In genomic region chr17:7043195-7043543, GRCh38 we compare ENCODE assay signal across 9 cellular contexts. TPM values are rescaled to one million over a fixed set of nuclear protein-coding genes. Genes with fewer than 3 reads are reported as not detected.
DNase-seq lines count a peak whose midpoint lies in the region; ATAC-seq and TF ChIP-seq lines count a peak whose summit lies in the region.
"Had no signal": no experiment of that assay in that cellular context is flagged by ENCODE, and none has a peak within 500 bp of the region (broad histone marks: within the 10 kb centered on the region; RNA-seq: fewer than 3 reads in every experiment).

No MANE protein-coding gene starts in this region.

- H3K9me3 Mint-ChIP-seq in nephron = no peaks in the 10 kb centered on the region

- BruUV-seq in Panc1 (replicated peaks; lab: Mats Ljungman, UMichigan) = no TSS peak

- H3K27ac Mint-ChIP-seq in nephron = no peak overlapping the region

- H3K27ac ChIP-seq in Panc1 (ENCODE audit: low read length) (no peak overlapping the region), esophagus squamous epithelium (peak overlapping the region; percentile 49 to 89 (median 70))
- H3K27ac ChIP-seq: KMS-11 had no signal

- peak overlapping the region; percentile 46 to 83 (median 70) for H3K4me3 Mint-ChIP-seq in nephron

- H3K36me3 Mint-ChIP-seq in nephron (ENCODE audit: low read depth) = no peaks in the 10 kb centered on the region

- peaks cover 72% of the 10 kb centered on the region for H3K27me3 Mint-ChIP-seq in nephron (ENCODE audit: low read depth)

- H3K4me1 ChIP-seq in Panc1 (ENCODE audit: control insufficient read depth, insufficient read depth, low read length) = peaks cover 12% of the 10 kb centered on the region
- peaks cover 30 to 77% (median 34%) of the 10 kb centered on the region in 3 donors for H3K4me1 ChIP-seq in esophagus squamous epithelium

- H3K4me3 ChIP-seq in AG09309 (ENCODE audit: control insufficient read depth, low read depth, low read length) (peak overlapping the region; percentile 50), Panc1 (ENCODE audit: low read depth in 2 of 2, low read length in 2 of 2) (peak overlapping the region; percentile 37 to 55), esophagus squamous epithelium (peak overlapping the region; percentile 26 to 70 (median 64))

- H3K36me3 ChIP-seq in Panc1 (ENCODE audit: control insufficient read depth, insufficient read depth, low read length) (no peaks in the 10 kb centered on the region), esophagus squamous epithelium (no peaks in the 10 kb centered on the region)

- CTCF ChIA-PET in Panc1 (lab: Charles Lee) = no interaction called here

- ATAC-seq in Panc1 (peak; percentile 56), HG03520 (IDR thresholded peaks at IDR 0.05; ENCODE audit: unreplicated experiment) (no peak), HG03108 (IDR thresholded peaks at IDR 0.05; ENCODE audit: unreplicated experiment) (no peak), GM21529 (IDR thresholded peaks at IDR 0.05; ENCODE audit: unreplicated experiment) (no peak)

- intact Hi-C loops in Panc1 (cut with micrococcal nuclease; ENCODE audit: unreplicated experiment) (loop anchor here (10.0 kb wide), 1 partner anchor 122 kb away; no protein-coding TSS in a partner anchor), esophagus squamous epithelium (cut with DNase I) (no loop called here)

- peaks cover 28% of the 10 kb centered on the region for H3K4me1 Mint-ChIP-seq in nephron

- no peak for TF ChIP-seq POLR2A in esophagus squamous epithelium (IDR thresholded peaks at IDR 0.05)

- H3K27me3 ChIP-seq in Panc1 (ENCODE audit: control insufficient read depth, insufficient read depth, low read length) (no peaks in the 10 kb centered on the region), esophagus squamous epithelium (peaks cover 0 to 34% (median 2%) of the 10 kb centered on the region in 4 donors)

- H3K9me3 ChIP-seq in Panc1 (ENCODE audit: control insufficient read depth, insufficient read depth, low read depth, low read length) (no peaks in the 10 kb centered on the region), esophagus squamous epithelium (no peaks in the 10 kb centered on the region)

- 12% methylated on average over 11 of the region's 25 CpGs; no CpG with 5 or more reads in 1 of the 2 donors for WGBS in esophagus squamous epithelium, 2 donors

- DNase-seq in AG09309 (ENCODE audit: low read depth) (no peak), Panc1 (ENCODE audit: low read depth, low spot score) (no peak), esophagus squamous epithelium (lab: John Stamatoyannopoulos, UW) (no peak)
- DNase-seq in stimulated activated CD4-positive, alpha-beta T cell treated with anti-CD3 and anti-CD28 coated beads, Interleukin-1b, Interleukin-23, amount 100 ng/mL, for 48 hours = no peak

- in situ Hi-C loops in Panc1 (cut with HindIII; ENCODE audit: low pct_unique_long_range_greater_than_20kb, low sequenced_read_pairs) = no loop called here

- no peak for TF ChIP-seq CTCF in AG09309 (IDR thresholded peaks at IDR 0.05; ENCODE audit: control insufficient read depth, insufficient read depth, low read depth, low read length, missing control alignments)
- TF ChIP-seq CTCF in Panc1 (IDR thresholded peaks at IDR 0.05) = no peak
- no peak for TF ChIP-seq CTCF in esophagus squamous epithelium (IDR thresholded peaks at IDR 0.05)
- TF ChIP-seq CTCF in nephron (IDR thresholded peaks at IDR 0.05; ENCODE audit: unreplicated experiment in 3 of 3) = no peak

- POLR2A ChIA-PET in Panc1 (lab: Charles Lee) = interaction anchor here (0.9 kb wide), 1 partner anchor 176 kb away, joined by 4 read pairs; no protein-coding TSS in a partner anchor

RNA-seq across cellular contexts. Expression of gene SLC16A11, which starts 0.7 kb away (rescaled TPM):
- total RNA-seq in Panc1 (2021; ENCODE audit: unreplicated experiment) (not detected), esophagus squamous epithelium (1 to 10 TPM in 1 of 4 donors, under 1 TPM in 2, not detected in 1; 0.56 to 2.1 (median 0.72) TPM)
- 0.62 TPM for polyA plus RNA-seq in Panc1 (2012; ENCODE audit: insufficient read length)

RNA-seq across cellular contexts. Expression of gene SLC16A13, which starts 7.4 kb away (rescaled TPM):
- total RNA-seq in Panc1 (2021; ENCODE audit: unreplicated experiment) (13.1 TPM), esophagus squamous epithelium (1 to 10 TPM; 2.7 to 5.6 (median 3.6) TPM)
- 10.7 TPM for polyA plus RNA-seq in Panc1 (2012; ENCODE audit: insufficient read length)

RNA-seq across cellular contexts. Expression of gene BCL6B, which starts 20.3 kb away (rescaled TPM):
- 0.18 TPM for total RNA-seq in Panc1 (2021; ENCODE audit: unreplicated experiment)
- polyA plus RNA-seq in Panc1 (2012; ENCODE audit: insufficient read length) = 0.18 TPM
- 1 to 10 TPM in 1 of 4 donors, under 1 TPM in 3; 0.15 to 1.9 (median 0.67) TPM for total RNA-seq in esophagus squamous epithelium

RNA-seq across cellular contexts. Expression of gene RNASEK, which starts 30.7 kb away (rescaled TPM):
- total RNA-seq in Panc1 (2021; ENCODE audit: unreplicated experiment) = 196 TPM
- 255 TPM for polyA plus RNA-seq in Panc1 (2012; ENCODE audit: insufficient read length)
- total RNA-seq in esophagus squamous epithelium = 100 to 1,000 TPM in 3 of 4 donors, 10 to 100 TPM in 1; 96.1 to 173 (median 137) TPM

RNA-seq across cellular contexts. Expression of gene CLEC10A, which starts 36.9 kb away (rescaled TPM):
- total RNA-seq in Panc1 (2021; ENCODE audit: unreplicated experiment) (not detected), esophagus squamous epithelium (10 to 100 TPM in 1 of 4 donors, 1 to 10 TPM in 1, under 1 TPM in 2; 0.40 to 10.6 (median 4.0) TPM)
- not detected for polyA plus RNA-seq in Panc1 (2012; ENCODE audit: insufficient read length)
